In the genomic region with DNA sequence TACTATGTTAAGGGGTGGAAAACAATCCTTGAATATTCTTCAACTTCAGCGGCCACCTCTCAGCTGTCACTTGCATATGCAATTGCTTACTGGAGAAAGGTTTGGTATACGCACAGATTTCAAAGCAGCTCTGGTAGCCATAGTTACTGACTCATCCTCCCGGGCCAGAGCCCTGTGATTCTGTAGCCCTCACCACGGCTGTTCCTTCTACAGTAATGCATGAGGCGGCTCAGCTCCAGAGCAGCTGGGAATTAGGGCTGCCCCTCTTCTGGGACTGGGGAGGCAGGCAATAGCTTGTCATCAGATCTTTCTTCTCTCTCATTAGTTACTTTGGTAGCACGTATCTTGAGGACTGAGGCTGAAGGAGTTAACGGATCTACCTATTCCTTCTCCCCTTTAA, we compare ENCODE assay signal across 14 cellular contexts. TPM values are rescaled to one million over a fixed set of nuclear protein-coding genes. Genes with fewer than 3 reads are reported as not detected.
DNase-seq lines count a peak whose midpoint lies in the region; ATAC-seq and TF ChIP-seq lines count a peak whose summit lies in the region.
"Had no signal": no experiment of that assay in that cellular context is flagged by ENCODE, and none has a peak within 500 bp of the region (broad histone marks: within the 10 kb centered on the region; RNA-seq: fewer than 3 reads in every experiment).

No MANE protein-coding gene starts in this region.

- ATAC-seq in GM18505 (IDR thresholded peaks at IDR 0.05; ENCODE audit: unreplicated experiment), result no peak
- no peak for ATAC-seq in left cardiac atrium
- ATAC-seq: activated CD4-positive, alpha-beta T cell treated with anti-CD3 and anti-CD28 coated beads for 36 hours had no signal

- DNase-seq in NCI-H2227 (lab: John Stamatoyannopoulos, UW; ENCODE audit: unreplicated experiment) (peak; percentile 40), NCI-H2227 treated with DMSO at 0.1 percent for 48 hours (lab: John Stamatoyannopoulos, UW) (no peak), astrocyte of the hippocampus (ENCODE audit: low read depth, low spot score) (peak; percentile 70), iris pigment epithelial cell (ENCODE audit: low read depth) (peak; percentile 55), left cardiac atrium (no peak), SK-N-DZ (ENCODE audit: low spot score) (no peak)
- DNase-seq: activated CD4-positive, alpha-beta T cell treated with anti-CD3 and anti-CD28 coated beads for 36 hours; activated T-cell treated with anti-CD3 and anti-CD28 coated beads for 4 hours; HCEC 1CT; RPMI8226; stimulated activated CD4-positive, alpha-beta T cell treated with anti-CD3 and anti-CD28 coated beads, Interleukin-15, amount 100 ng/mL, for 24 hours had no signal

- intact Hi-C loops in left cardiac atrium (cut with DNase I), result no loop called here

- H3K27ac ChIP-seq in temporal lobe (ENCODE audit: low read depth, low read length), result peak overlapping the region; percentile 49
- H3K27ac ChIP-seq: suprapubic skin had no signal

- no peak for TF ChIP-seq POLR2A in GM18505 (IDR thresholded peaks at IDR 0.05; ENCODE audit: borderline replicate concordance, extremely low read depth, insufficient read depth, insufficient read length)

RNA-seq across cellular contexts. Expression of gene ETV5, which starts 54.9 kb away (rescaled TPM):
- 28.8 TPM for total RNA-seq in temporal lobe
- total RNA-seq in left cardiac atrium, result 10 to 100 TPM; 12.5 to 24.0 TPM
- 0.38 and 2.9 TPM in 2 replicates for polyA plus RNA-seq in SK-N-DZ (2014; cell fraction: cytosol; rRNA removed)
- 0.06 and 0.28 TPM in 2 replicates for polyA plus RNA-seq in SK-N-DZ (2014; cell fraction: nucleus; rRNA removed)

Comparison
In these comparisons a context has a peak if more than half of its experiments do, and no peak if none do; other contexts are left out.
1. DNase-seq: peak in NCI-H2227 (single experiment), astrocyte of the hippocampus (single experiment) and iris pigment epithelial cell (single experiment); none in NCI-H2227 treated with DMSO at 0.1 percent for 48 hours (single experiment), left cardiac atrium (single experiment) and SK-N-DZ (single experiment).